Comparison of ENCODE assay signal across 30 cellular contexts in the genomic region with DNA sequence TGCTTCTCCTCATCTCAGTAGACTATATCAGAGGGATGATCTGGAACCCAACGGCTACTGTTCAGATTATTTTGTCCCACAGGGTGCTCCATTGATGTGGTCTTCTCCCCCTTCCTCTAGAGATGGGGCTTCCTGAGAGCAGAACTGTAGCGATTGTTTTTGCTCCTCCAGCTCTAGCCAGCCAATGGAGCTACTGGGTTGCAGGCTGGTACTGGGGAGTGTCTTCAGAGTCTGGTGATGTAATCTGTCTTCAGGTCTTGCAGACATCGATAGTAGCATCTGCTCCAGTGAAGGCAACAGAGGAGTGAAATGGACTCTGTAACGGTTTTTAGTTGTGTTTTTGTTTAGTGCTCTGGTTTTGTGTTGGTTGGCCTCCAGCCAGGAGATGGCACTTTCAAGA.
DNase-seq lines count a peak whose midpoint lies in the region; ATAC-seq and TF ChIP-seq lines count a peak whose summit lies in the region.
"Had no signal": no experiment of that assay in that cellular context is flagged by ENCODE, and none has a peak within 500 bp of the region (broad histone marks: within the 10 kb centered on the region; RNA-seq: fewer than 3 reads in every experiment).

No MANE protein-coding gene starts in this region.

- no peak for DNase-seq in activated CD8-positive, alpha-beta memory T cell treated with anti-CD3 and anti-CD28 coated beads, Interleukin-2, amount 10 ng/mL, durations not matched to agents 7 days and 5 days
- DNase-seq in activated CD8-positive, alpha-beta memory T cell treated with anti-CD3 and anti-CD28 coated beads for 24 hours = no peak
- DNase-seq in CD8-positive, alpha-beta memory T cell = peak in 2 of 5 donors; percentile 7 to 14
- no peak for DNase-seq in activated CD8-positive, alpha-beta T cell treated with anti-CD3 and anti-CD28 coated beads for 36 hours
- DNase-seq in naive thymus-derived CD8-positive, alpha-beta T cell = peak in 3 of 10 donors; percentile 21 to 55 (median 28)
- no peak for DNase-seq in stimulated activated CD4-positive, alpha-beta T cell treated with anti-CD3 and anti-CD28 coated beads, Interleukin-12 subunit alpha, Interleukin-12 subunit beta, amount 100 ng/mL, for 4 hours
- no peak for DNase-seq in NCI-H1930 (lab: John Stamatoyannopoulos, UW)
- DNase-seq: activated effector memory CD4-positive, alpha-beta T cell treated with anti-CD3 and anti-CD28 coated beads, Interleukin-2, amount 50 U/mL, for 16 hours; AML-193; cerebellar nuclear complex; DMS153; dorsolateral prefrontal cortex; H9; mammary epithelial cell; MG63; NCI-H1105 treated with DMSO at 0.1 percent for 48 hours; NCI-H2029; NCI-H2227 treated with DMSO at 0.1 percent for 48 hours; NCI-H526 treated with DMSO at 0.1 percent for 48 hours; SHP77; T1000; uterus had no signal

- H3K36me3 Mint-ChIP-seq in activated CD8-positive, alpha-beta memory T cell treated with anti-CD3 and anti-CD28 coated beads, Interleukin-2, amount 10 ng/mL, durations not matched to agents 7 days and 5 days = peaks cover 72% of the 10 kb centered on the region
- peaks cover 1 to 47% (median 5%) of the 10 kb centered on the region in 3 donors for H3K36me3 Mint-ChIP-seq in CD8-positive, alpha-beta memory T cell
- peaks cover 56% of the 10 kb centered on the region for H3K36me3 Mint-ChIP-seq in activated CD8-positive, alpha-beta T cell treated with anti-CD3 and anti-CD28 coated beads for 36 hours (ENCODE audit: low read depth)
- H3K36me3 Mint-ChIP-seq in naive thymus-derived CD8-positive, alpha-beta T cell = peaks cover 0 to 41% (median 28%) of the 10 kb centered on the region in 3 donors
- H3K36me3 Mint-ChIP-seq: brain had no signal

- TF ChIP-seq CTCF in activated CD8-positive, alpha-beta T cell treated with anti-CD3 and anti-CD28 coated beads for 36 hours (IDR thresholded peaks at IDR 0.05) = no peak

- peaks cover 27% of the 10 kb centered on the region for H3K9me3 Mint-ChIP-seq in activated CD8-positive, alpha-beta memory T cell treated with anti-CD3 and anti-CD28 coated beads, Interleukin-2, amount 10 ng/mL, durations not matched to agents 7 days and 5 days (ENCODE audit: low read depth)
- H3K9me3 Mint-ChIP-seq in CD8-positive, alpha-beta memory T cell = peaks cover 5 to 24% (median 17%) of the 10 kb centered on the region in 5 donors
- H3K9me3 Mint-ChIP-seq in activated CD8-positive, alpha-beta T cell treated with anti-CD3 and anti-CD28 coated beads for 36 hours = peaks cover 49% of the 10 kb centered on the region
- peaks cover 9 to 66% (median 44%) of the 10 kb centered on the region in 9 donors for H3K9me3 Mint-ChIP-seq in naive thymus-derived CD8-positive, alpha-beta T cell

- H3K4me3 ChIP-seq in CD8-positive, alpha-beta memory T cell (ENCODE audit: low read length) = no peak overlapping the region
- H3K4me3 ChIP-seq: dorsolateral prefrontal cortex, esophagus muscularis mucosa, GM12878, MG63, uterus had no signal

- CTCF ChIA-PET in activated CD8-positive, alpha-beta memory T cell treated with anti-CD3 and anti-CD28 coated beads, Interleukin-2, amount 10 ng/mL, durations not matched to agents 7 days and 5 days (lab: Charles Lee) = no interaction called here
- CTCF ChIA-PET in CD8-positive, alpha-beta memory T cell (lab: Charles Lee) = interaction anchor here (2.0 kb wide), 1 partner anchor 28 kb away, joined by 4 read pairs; no protein-coding TSS in a partner anchor
- CTCF ChIA-PET in activated CD8-positive, alpha-beta T cell treated with anti-CD3 and anti-CD28 coated beads for 36 hours (lab: Charles Lee) = interaction anchor here (1.0 to 2.3 kb wide), 2 partner anchors 10 to 11 kb away, joined by 3 to 7 read pairs; no protein-coding TSS in a partner anchor

- no peaks in the 10 kb centered on the region for H3K36me3 ChIP-seq in CD8-positive, alpha-beta memory T cell (ENCODE audit: insufficient read depth, low read length)
- H3K36me3 ChIP-seq: esophagus muscularis mucosa, MG63, uterus had no signal

- no peaks in the 10 kb centered on the region for H3K27me3 ChIP-seq in CD8-positive, alpha-beta memory T cell (ENCODE audit: insufficient read depth, low read length, poor library complexity, severe bottlenecking)
- H3K27me3 ChIP-seq: dorsolateral prefrontal cortex, esophagus muscularis mucosa, MG63, uterus had no signal

- no peaks in the 10 kb centered on the region for H3K27me3 Mint-ChIP-seq in activated CD8-positive, alpha-beta memory T cell treated with anti-CD3 and anti-CD28 coated beads, Interleukin-2, amount 10 ng/mL, durations not matched to agents 7 days and 5 days
- H3K27me3 Mint-ChIP-seq in CD8-positive, alpha-beta memory T cell = no peaks in the 10 kb centered on the region
- H3K27me3 Mint-ChIP-seq in activated CD8-positive, alpha-beta T cell treated with anti-CD3 and anti-CD28 coated beads for 36 hours = no peaks in the 10 kb centered on the region
- no peaks in the 10 kb centered on the region for H3K27me3 Mint-ChIP-seq in naive thymus-derived CD8-positive, alpha-beta T cell
- H3K27me3 Mint-ChIP-seq: brain had no signal

- peaks cover 40% of the 10 kb centered on the region for H3K4me1 Mint-ChIP-seq in activated CD8-positive, alpha-beta memory T cell treated with anti-CD3 and anti-CD28 coated beads, Interleukin-2, amount 10 ng/mL, durations not matched to agents 7 days and 5 days
- peaks cover 32 to 52% (median 39%) of the 10 kb centered on the region in 3 donors for H3K4me1 Mint-ChIP-seq in CD8-positive, alpha-beta memory T cell
- peaks cover 55% of the 10 kb centered on the region for H3K4me1 Mint-ChIP-seq in activated CD8-positive, alpha-beta T cell treated with anti-CD3 and anti-CD28 coated beads for 36 hours (ENCODE audit: low read depth)
- H3K4me1 Mint-ChIP-seq in naive thymus-derived CD8-positive, alpha-beta T cell = peaks cover 12 to 58% (median 49%) of the 10 kb centered on the region in 4 donors
- H3K4me1 Mint-ChIP-seq: brain, H9 had no signal

- H3K27ac Mint-ChIP-seq in activated CD8-positive, alpha-beta memory T cell treated with anti-CD3 and anti-CD28 coated beads, Interleukin-2, amount 10 ng/mL, durations not matched to agents 7 days and 5 days = peak overlapping the region; percentile 44
- peak overlapping the region in 7 of 8 donors; percentile 34 to 81 (median 72) for H3K27ac Mint-ChIP-seq in CD8-positive, alpha-beta memory T cell
- peak overlapping the region; percentile 75 for H3K27ac Mint-ChIP-seq in activated CD8-positive, alpha-beta T cell treated with anti-CD3 and anti-CD28 coated beads for 36 hours
- peak overlapping the region in 9 of 10 donors; percentile 49 to 88 (median 79) for H3K27ac Mint-ChIP-seq in naive thymus-derived CD8-positive, alpha-beta T cell
- H3K27ac Mint-ChIP-seq: brain, H9 had no signal

- POLR2A ChIA-PET in CD8-positive, alpha-beta memory T cell (lab: Charles Lee) = no interaction called here
- POLR2A ChIA-PET in activated CD8-positive, alpha-beta T cell treated with anti-CD3 and anti-CD28 coated beads for 36 hours (lab: Charles Lee) = interaction anchor here (0.9 kb wide), 1 partner anchor 8 kb away, joined by 3 read pairs; no protein-coding TSS in a partner anchor
- POLR2A ChIA-PET in naive thymus-derived CD8-positive, alpha-beta T cell (lab: Charles Lee) = interaction anchor here (1.2 to 2.1 kb wide), 3 partner anchors 14 to 87 kb away, joined by 5 to 7 read pairs (median 5); no protein-coding TSS in a partner anchor

- no peak overlapping the region for H3K27ac ChIP-seq in CD8-positive, alpha-beta memory T cell (ENCODE audit: low read depth, low read length)
- H3K27ac ChIP-seq: dorsolateral prefrontal cortex, esophagus muscularis mucosa, HL-60, KMS-11, uterus, VCaP had no signal

- intact Hi-C loops in activated CD8-positive, alpha-beta T cell treated with anti-CD3 and anti-CD28 coated beads for 36 hours (cut with micrococcal nuclease) = no loop called here

- no peaks in the 10 kb centered on the region for H3K9me3 ChIP-seq in CD8-positive, alpha-beta memory T cell (ENCODE audit: low read length)
- H3K9me3 ChIP-seq: esophagus muscularis mucosa, MG63, uterus had no signal

- H3K4me1 ChIP-seq in CD8-positive, alpha-beta memory T cell (ENCODE audit: insufficient read depth, low read length) = peaks cover 5% of the 10 kb centered on the region
- H3K4me1 ChIP-seq: esophagus muscularis mucosa, uterus had no signal

- ATAC-seq in activated CD8-positive, alpha-beta memory T cell treated with anti-CD3 and anti-CD28 coated beads, Interleukin-2, amount 10 ng/mL, durations not matched to agents 7 days and 5 days = peak; percentile 55
- ATAC-seq in activated CD8-positive, alpha-beta T cell treated with anti-CD3 and anti-CD28 coated beads for 36 hours = peak; percentile 49
- ATAC-seq in naive thymus-derived CD8-positive, alpha-beta T cell = peak; percentile 77 to 85
- no peak for ATAC-seq in HG02623 (IDR thresholded peaks at IDR 0.05; ENCODE audit: unreplicated experiment)
- ATAC-seq: GM12878, Panc1 had no signal

- H3K4me3 Mint-ChIP-seq in activated CD8-positive, alpha-beta memory T cell treated with anti-CD3 and anti-CD28 coated beads, Interleukin-2, amount 10 ng/mL, durations not matched to agents 7 days and 5 days = no peak overlapping the region
- H3K4me3 Mint-ChIP-seq in CD8-positive, alpha-beta memory T cell = peak overlapping the region in 6 of 7 donors; percentile 52 to 74 (median 63)
- peak overlapping the region; percentile 34 for H3K4me3 Mint-ChIP-seq in activated CD8-positive, alpha-beta T cell treated with anti-CD3 and anti-CD28 coated beads for 36 hours
- H3K4me3 Mint-ChIP-seq in naive thymus-derived CD8-positive, alpha-beta T cell = peak overlapping the region in 9 of 10 donors; percentile 11 to 74 (median 60)
- H3K4me3 Mint-ChIP-seq: brain, H9 had no signal
